In genomic region chr22:44340271-44341239, GRCh38 we compare ENCODE assay signal across 1 cellular context.
TF ChIP-seq lines count a peak whose summit lies in the region.

No MANE protein-coding gene starts in this region.

TF ChIP-seq in H1, 55 proteins besides CTCF, POLR2A, EP300 and RAD21:
- no peak for TF ChIP-seq PHF8 (conservative IDR thresholded peaks at IDR 0.05; ENCODE audit: low read depth, low read length)
- TF ChIP-seq KDM4A (IDR thresholded peaks at IDR 0.05; ENCODE audit: low read depth, low read length, severe bottlenecking), result no peak
- TF ChIP-seq CEBPB (IDR thresholded peaks at IDR 0.05; ENCODE audit: low read depth, low read length), result no peak
- TF ChIP-seq KDM5A (IDR thresholded peaks at IDR 0.05; ENCODE audit: low read length), result no peak
- TF ChIP-seq MAFK (IDR thresholded peaks at IDR 0.05; ENCODE audit: low read depth, low read length), result no peak
- TF ChIP-seq RNF2 (IDR thresholded peaks at IDR 0.05; ENCODE audit: borderline replicate concordance, low read depth, low read length, missing control alignments, poor library complexity, severe bottlenecking), result no peak
- TF ChIP-seq EZH2 (IDR thresholded peaks at IDR 0.05; ENCODE audit: low read depth, low read length, severe bottlenecking), result no peak
- TF ChIP-seq SIX5 (IDR thresholded peaks at IDR 0.05; ENCODE audit: low read depth, low read length), result no peak
- TF ChIP-seq RXRA (IDR thresholded peaks at IDR 0.05; ENCODE audit: insufficient read depth, low read depth, low read length), result no peak
- TF ChIP-seq BCL11A (IDR thresholded peaks at IDR 0.05; ENCODE audit: low read depth in 2 of 2, low read length in 2 of 2), result no peak
- TF ChIP-seq USF2 (IDR thresholded peaks at IDR 0.05; ENCODE audit: low read length), result no peak
- no peak for TF ChIP-seq TCF12 (IDR thresholded peaks at IDR 0.05; ENCODE audit: low read depth, low read length)
- no peak for TF ChIP-seq SP4 (IDR thresholded peaks at IDR 0.05; ENCODE audit: low read length)
- no peak for TF ChIP-seq BRCA1 (IDR thresholded peaks at IDR 0.05; ENCODE audit: low read depth, low read length)
- no peak for TF ChIP-seq ZNF274 (IDR thresholded peaks at IDR 0.05; ENCODE audit: borderline replicate concordance, extremely low read depth, low read length)
- no peak for TF ChIP-seq JUND (IDR thresholded peaks at IDR 0.05; ENCODE audit: low read length)
- TF ChIP-seq TAF1 (IDR thresholded peaks at IDR 0.05; ENCODE audit: low read depth, low read length), result no peak
- TF ChIP-seq SP2 (IDR thresholded peaks at IDR 0.05; ENCODE audit: low read length), result no peak
TF ChIP-seq in H1: peak in this region for 0.
